ENCODE assay signal across 2 cellular contexts in genomic region chr13:23235994-23236393, GRCh38.
TF ChIP-seq lines count a peak whose summit lies in the region.

No MANE protein-coding gene starts in this region.

TF ChIP-seq in GM23338, 12 proteins besides CTCF, POLR2A, EP300 and RAD21 (continued from another document):
- TF ChIP-seq ZNF462 (CRISPR knock-in tag; IDR thresholded peaks at IDR 0.05) (no peak), ETS1 (IDR thresholded peaks at IDR 0.05) (no peak), JUNB (IDR thresholded peaks at IDR 0.05; ENCODE audit: unreplicated experiment) (no peak), REST (IDR thresholded peaks at IDR 0.05; ENCODE audit: unreplicated experiment) (no peak), NANOG (IDR thresholded peaks at IDR 0.05; ENCODE audit: borderline replicate concordance) (no peak), POLR2AphosphoS5 (IDR thresholded peaks at IDR 0.05; ENCODE audit: low read depth) (no peak), CREB1 (CRISPR knock-in tag; IDR thresholded peaks at IDR 0.05; ENCODE audit: low read depth) (no peak)

TF ChIP-seq in GM12878, 131 proteins besides CTCF, POLR2A, EP300 and RAD21 (continued from another document):
- no peak for TF ChIP-seq ZBTB33 (IDR thresholded peaks at IDR 0.05)
TF ChIP-seq in GM12878: peak in this region for 1.
